In the genomic region with DNA sequence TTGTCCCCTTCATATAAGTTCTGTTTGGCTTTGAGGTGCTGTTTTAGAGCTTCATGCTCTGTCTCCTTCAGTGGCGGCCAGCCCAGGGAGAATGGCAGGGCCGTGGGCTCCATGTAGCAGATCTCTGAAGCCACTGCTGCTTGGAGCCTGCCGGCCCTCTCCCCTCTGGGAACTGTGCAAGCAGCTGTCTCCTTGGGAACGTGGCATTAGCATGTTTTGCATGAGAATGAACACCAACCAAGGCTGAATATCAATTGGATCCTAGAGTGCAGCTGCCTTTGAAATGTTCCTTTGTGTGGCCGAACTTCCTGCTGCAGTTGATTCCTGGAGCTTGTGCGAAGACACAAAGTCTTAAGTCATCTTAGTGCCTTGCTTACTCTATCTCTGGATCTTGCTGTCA, we compare ENCODE assay signal across 16 cellular contexts.
DNase-seq lines count a peak whose midpoint lies in the region; ATAC-seq and TF ChIP-seq lines count a peak whose summit lies in the region.
"Had no signal": no experiment of that assay in that cellular context is flagged by ENCODE, and none has a peak within 500 bp of the region (broad histone marks: within the 10 kb centered on the region; RNA-seq: fewer than 3 reads in every experiment).

No MANE protein-coding gene starts in this region.

- no peak overlapping the region for H3K4me3 ChIP-seq in foreskin fibroblast (ENCODE audit: low read depth in 1 of 2, low read length in 2 of 2)
- H3K4me3 ChIP-seq: GM12878, GM23248, right lobe of liver, testis had no signal

- DNase-seq in NCI-H1105 (lab: John Stamatoyannopoulos, UW) (peak; percentile 41), NCI-H526 treated with DMSO at 0.1 percent for 48 hours (lab: John Stamatoyannopoulos, UW) (peak; percentile 96), hippocampal formation (lab: John Stamatoyannopoulos, UW) (peak; percentile 25 to 51), putamen (ENCODE audit: low spot score) (peak; percentile 53), foreskin fibroblast (no peak), T-helper 9 cell (no peak)
- DNase-seq: activated T-cell treated with anti-CD3 and anti-CD28 coated beads, Interleukin-2, amount 50 U/mL, for 1 hour; aorta; Caco-2; GM23248; NCI-H446 treated with DMSO at 0.1 percent for 48 hours; right lobe of liver; Right ventricle myocardium superior; testis had no signal

- TF ChIP-seq CTCF in foreskin fibroblast (IDR thresholded peaks at IDR 0.05; ENCODE audit: low read depth, low read length), result no peak

- no peak for ATAC-seq in HG03139 (IDR thresholded peaks at IDR 0.05; ENCODE audit: unreplicated experiment)
- ATAC-seq: GM12878, right lobe of liver had no signal

Comparison
In these comparisons a context has a peak if more than half of its experiments do, and no peak if none do; other contexts are left out.
1. DNase-seq: peak in NCI-H1105 (single experiment), NCI-H526 treated with DMSO at 0.1 percent for 48 hours (single experiment), hippocampal formation (2 of 2) and putamen (single experiment); none in foreskin fibroblast (0 of 2) and T-helper 9 cell (single experiment).